ENCODE assay signal across 18 cellular contexts in the genomic region with DNA sequence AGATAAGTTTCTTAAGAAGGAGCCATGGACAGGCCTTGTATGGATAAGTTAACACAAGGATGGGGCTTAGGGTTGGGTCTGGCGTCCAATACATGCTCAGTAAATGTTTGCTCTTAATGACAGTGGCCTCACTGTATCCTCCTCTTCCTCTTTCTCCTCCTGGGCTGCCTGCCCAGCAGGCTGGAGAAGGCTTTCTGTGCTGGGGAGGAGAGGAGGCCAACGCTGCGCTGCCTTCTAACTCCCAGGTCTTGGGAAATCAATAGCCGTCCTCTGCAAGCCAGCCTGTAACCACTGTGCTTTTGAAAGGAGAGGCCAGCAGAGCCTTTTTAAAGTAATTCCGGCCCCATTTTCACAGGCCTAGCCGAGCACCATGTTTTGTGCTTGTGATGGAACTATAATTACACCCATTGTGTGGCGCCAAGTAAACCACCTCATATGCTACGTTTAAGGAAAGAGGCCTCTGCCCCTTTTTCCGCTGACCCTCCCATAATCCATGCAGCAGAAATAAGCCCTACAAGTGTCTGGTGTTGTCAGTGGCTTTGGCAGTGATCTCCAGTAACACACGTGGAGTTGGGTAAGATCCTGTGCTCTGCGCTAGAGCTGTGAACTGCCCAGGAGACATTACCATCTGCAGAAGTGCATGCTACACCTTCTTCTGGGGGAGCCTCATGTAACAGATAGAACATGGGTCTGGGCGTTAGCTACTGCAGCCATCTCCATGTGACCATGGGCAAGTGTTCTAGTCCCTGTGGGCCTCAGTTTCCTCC.
"Had no signal": no experiment of that assay in that cellular context is flagged by ENCODE, and none has a peak within 500 bp of the region (broad histone marks: within the 10 kb centered on the region; RNA-seq: fewer than 3 reads in every experiment).

No MANE protein-coding gene starts in this region.

- H3K27me3 ChIP-seq: gastrocnemius medialis, pancreas had no signal

- ATAC-seq: activated CD8-positive, alpha-beta T cell treated with anti-CD3 and anti-CD28 coated beads for 36 hours; gastrocnemius medialis; left colon; naive thymus-derived CD4-positive, alpha-beta T cell; stimulated activated memory B cell treated with anti-CD40 and anti-IgM and Interleukin-4, amounts not matched to agents 10 μg/mL and 1 μg/mL and 100 μg/mL, for 72 hours; T-helper 17 cell had no signal

- H3K9me3 ChIP-seq: gastrocnemius medialis, pancreas had no signal

- H3K36me3 Mint-ChIP-seq: brain had no signal

- H3K4me3 Mint-ChIP-seq: activated CD8-positive, alpha-beta T cell treated with anti-CD3 and anti-CD28 coated beads for 36 hours; activated naive CD8-positive, alpha-beta T cell; brain; central memory CD8-positive, alpha-beta T cell; naive thymus-derived CD4-positive, alpha-beta T cell; stimulated activated memory B cell treated with anti-CD40 and anti-IgM and Interleukin-4, amounts not matched to agents 10 μg/mL and 1 μg/mL and 100 μg/mL, for 72 hours; T-helper 17 cell had no signal

- H3K4me3 ChIP-seq: gastrocnemius medialis, pancreas had no signal

- H3K27ac Mint-ChIP-seq: activated CD8-positive, alpha-beta T cell treated with anti-CD3 and anti-CD28 coated beads for 36 hours; activated naive CD8-positive, alpha-beta T cell; brain; naive thymus-derived CD4-positive, alpha-beta T cell; stimulated activated memory B cell treated with anti-CD40 and anti-IgM and Interleukin-4, amounts not matched to agents 10 μg/mL and 1 μg/mL and 100 μg/mL, for 72 hours; T-helper 17 cell had no signal

- H3K4me1 ChIP-seq: pancreas had no signal

- H3K36me3 ChIP-seq: gastrocnemius medialis, pancreas had no signal

- H3K9me3 Mint-ChIP-seq: activated CD8-positive, alpha-beta T cell treated with anti-CD3 and anti-CD28 coated beads for 36 hours; brain; central memory CD8-positive, alpha-beta T cell; naive thymus-derived CD4-positive, alpha-beta T cell; stimulated activated memory B cell treated with anti-CD40 and anti-IgM and Interleukin-4, amounts not matched to agents 10 μg/mL and 1 μg/mL and 100 μg/mL, for 72 hours had no signal

- H3K27ac ChIP-seq: epithelial cell of prostate, gastrocnemius medialis, pancreas had no signal

- DNase-seq: activated CD4-positive, alpha-beta T cell treated with anti-CD3 and anti-CD28 coated beads for 4 hours; activated CD8-positive, alpha-beta memory T cell treated with anti-CD3 and anti-CD28 coated beads, Interleukin-2, amount 50 U/mL, for 4 hours; activated CD8-positive, alpha-beta T cell treated with anti-CD3 and anti-CD28 coated beads for 36 hours; activated gamma-delta T cell; activated T-cell treated with anti-CD3 and anti-CD28 coated beads, Interleukin-2, amount 50 U/mL, for 48 hours; cortex of kidney; effector CD8-positive, alpha-beta T cell; gastrocnemius medialis; left colon; naive thymus-derived CD4-positive, alpha-beta T cell; pancreas; stimulated activated CD4-positive, alpha-beta T cell treated with anti-CD3 and anti-CD28 coated beads, Interleukin-1b, Interleukin-23, amount 100 ng/mL, for 48 hours; T-helper 17 cell had no signal

- H3K27me3 Mint-ChIP-seq: activated CD8-positive, alpha-beta T cell treated with anti-CD3 and anti-CD28 coated beads for 36 hours; activated naive CD8-positive, alpha-beta T cell; brain; central memory CD8-positive, alpha-beta T cell; naive thymus-derived CD4-positive, alpha-beta T cell; stimulated activated memory B cell treated with anti-CD40 and anti-IgM and Interleukin-4, amounts not matched to agents 10 μg/mL and 1 μg/mL and 100 μg/mL, for 72 hours; T-helper 17 cell had no signal
